Comparison of ENCODE assay signal across 8 cellular contexts in genomic region chr22:36344106-36344827, GRCh38. TPM values are rescaled to one million over a fixed set of nuclear protein-coding genes. Genes with fewer than 3 reads are reported as not detected.
DNase-seq lines count a peak whose midpoint lies in the region; ATAC-seq and TF ChIP-seq lines count a peak whose summit lies in the region.

No MANE protein-coding gene starts in this region.

- peaks cover 24% of the 10 kb centered on the region for H3K36me3 Mint-ChIP-seq in progenitor cell of endocrine pancreas (ENCODE audit: insufficient read depth)

- no peak overlapping the region for H3K4me3 ChIP-seq in effector memory CD4-positive, alpha-beta T cell (ENCODE audit: insufficient read depth, low read depth, low read length, poor library complexity, severe bottlenecking)

- ATAC-seq in HG03571 (IDR thresholded peaks at IDR 0.05; ENCODE audit: unreplicated experiment) (no peak), GM21528 (IDR thresholded peaks at IDR 0.05; ENCODE audit: low FRiP score, unreplicated experiment) (no peak), HG03460 (IDR thresholded peaks at IDR 0.05; ENCODE audit: unreplicated experiment) (no peak), GM19455 (IDR thresholded peaks at IDR 0.05; ENCODE audit: unreplicated experiment) (no peak)

- H3K27me3 Mint-ChIP-seq in progenitor cell of endocrine pancreas = no peaks in the 10 kb centered on the region

- H3K4me1 Mint-ChIP-seq in progenitor cell of endocrine pancreas (ENCODE audit: low read depth) = peaks cover 20% of the 10 kb centered on the region

- no peak for TF ChIP-seq CTCF in progenitor cell of endocrine pancreas (IDR thresholded peaks at IDR 0.05; ENCODE audit: unreplicated experiment)

- peaks cover 44% of the 10 kb centered on the region for H3K4me1 ChIP-seq in effector memory CD4-positive, alpha-beta T cell (ENCODE audit: control insufficient read depth, insufficient read depth, low read length, poor library complexity, severe bottlenecking)

- peak overlapping the region; percentile 39 for H3K27ac ChIP-seq in effector memory CD4-positive, alpha-beta T cell (ENCODE audit: insufficient read depth, low read length, poor library complexity, severe bottlenecking)

- no peaks in the 10 kb centered on the region for H3K9me3 ChIP-seq in effector memory CD4-positive, alpha-beta T cell (ENCODE audit: control insufficient read depth, low read length)

- no peaks in the 10 kb centered on the region for H3K9me3 Mint-ChIP-seq in progenitor cell of endocrine pancreas (ENCODE audit: low read depth)

- peak; percentile 54 to 62 for DNase-seq in stimulated activated CD4-positive, alpha-beta T cell treated with anti-CD3 and anti-CD28 coated beads, Interleukin-12 subunit alpha, Interleukin-12 subunit beta, amount 100 ng/mL, for 24 hours (ENCODE audit: low read depth in 2 of 2)
- DNase-seq in stimulated activated CD4-positive, alpha-beta T cell treated with anti-CD3 and anti-CD28 coated beads, Interleukin-12 subunit alpha, Interleukin-12 subunit beta, amount 100 ng/mL, for 4 hours = no peak
- no peak for DNase-seq in effector memory CD4-positive, alpha-beta T cell
- no peak for DNase-seq in progenitor cell of endocrine pancreas (ENCODE audit: low spot score, unreplicated experiment)

- H3K4me3 Mint-ChIP-seq in progenitor cell of endocrine pancreas (ENCODE audit: low read depth) = no peak overlapping the region

- H3K36me3 ChIP-seq in effector memory CD4-positive, alpha-beta T cell (ENCODE audit: control insufficient read depth, insufficient read depth, low read length) = peaks cover 79% of the 10 kb centered on the region

- H3K27me3 ChIP-seq in effector memory CD4-positive, alpha-beta T cell (replicated peaks; ENCODE audit: control insufficient read depth, insufficient read depth, low read length, poor library complexity, severe bottlenecking) = no peaks in the 10 kb centered on the region

- H3K27ac Mint-ChIP-seq in progenitor cell of endocrine pancreas = peak overlapping the region; percentile 94

RNA-seq across cellular contexts. Expression of gene MYH9, which starts 43.5 kb away (rescaled TPM):
- 299 and 306 TPM in 2 replicates for total RNA-seq in progenitor cell of endocrine pancreas

Comparison
In these comparisons a context has a peak if more than half of its experiments do, and no peak if none do; other contexts are left out.
1. DNase-seq: peak in stimulated activated CD4-positive, alpha-beta T cell treated with anti-CD3 and anti-CD28 coated beads, Interleukin-12 subunit alpha, Interleukin-12 subunit beta, amount 100 ng/mL, for 24 hours (2 of 2); none in stimulated activated CD4-positive, alpha-beta T cell treated with anti-CD3 and anti-CD28 coated beads, Interleukin-12 subunit alpha, Interleukin-12 subunit beta, amount 100 ng/mL, for 4 hours (single experiment), effector memory CD4-positive, alpha-beta T cell (0 of 3) and progenitor cell of endocrine pancreas (single experiment).